In the genomic region with DNA sequence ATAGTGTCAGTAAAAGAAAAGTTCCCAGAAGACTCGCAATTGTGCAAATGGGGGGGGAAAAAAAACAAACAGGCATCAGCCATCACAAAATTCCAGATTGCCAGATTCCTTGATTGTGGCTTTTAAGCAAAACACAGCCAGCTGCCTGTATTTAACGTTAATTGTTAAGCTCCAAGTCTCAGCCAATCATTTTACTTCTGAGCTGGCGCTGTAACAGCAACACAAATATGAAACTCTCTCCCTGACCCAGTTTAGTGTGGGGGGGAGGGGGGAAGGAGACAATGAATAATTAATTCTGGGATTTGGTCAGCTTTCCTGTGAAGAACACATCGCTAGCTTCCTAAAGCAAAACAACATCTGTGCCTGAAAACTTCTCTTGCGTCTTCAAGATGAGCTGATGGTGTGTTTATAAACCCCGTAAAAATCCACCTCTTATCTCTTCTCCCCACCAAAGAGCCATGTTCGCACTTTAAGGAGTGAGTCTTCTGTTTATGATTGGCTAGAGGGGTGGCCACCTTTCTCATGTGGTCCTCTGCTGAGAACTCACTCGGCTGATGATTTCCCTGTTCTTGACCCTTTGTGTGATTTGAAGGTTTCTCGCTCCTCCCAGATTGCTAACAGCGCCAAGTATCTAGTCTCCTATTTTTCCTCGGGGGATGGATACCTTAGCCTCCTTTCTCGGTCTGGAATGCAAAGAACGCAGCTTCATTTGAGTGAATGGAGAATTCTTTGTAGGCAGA, we compare ENCODE assay signal across 8 cellular contexts.
DNase-seq lines count a peak whose midpoint lies in the region; ATAC-seq and TF ChIP-seq lines count a peak whose summit lies in the region.

No MANE protein-coding gene starts in this region.

- no peaks in the 10 kb centered on the region for H3K27me3 ChIP-seq in hepatocyte

- ATAC-seq in WTC11 = peak; percentile 86
- no peak for ATAC-seq in HG02884 (IDR thresholded peaks at IDR 0.05; ENCODE audit: unreplicated experiment)
- no peak for ATAC-seq in HG03108 (IDR thresholded peaks at IDR 0.05; ENCODE audit: unreplicated experiment)

- POLR2A ChIA-PET in WTC11 (lab: Charles Lee) = interaction anchor here (0.6 to 2.4 kb wide), 4 partner anchors 39 to 182 kb away, joined by 3 to 19 read pairs (median 3); partner anchors contain the start of gene DAPK1

- H3K4me2 ChIP-seq in hepatocyte = peak overlapping the region; percentile 85

- H3K4me3 ChIP-seq in hepatocyte (peak overlapping the region; percentile 38), retinal pigment epithelial cell (ENCODE audit: low read length) (peak overlapping the region; percentile 51)

- 2% methylated on average over 13 of the region's 13 CpGs for WGBS in hepatocyte (ENCODE audit: low lambda C conversion rate, missing lambda C conversion rate)

- H3K27me3 Mint-ChIP-seq in WTC11 (ENCODE audit: low read depth) = peaks cover 3% of the 10 kb centered on the region

- H3K36me3 Mint-ChIP-seq in WTC11 = peaks cover 3% of the 10 kb centered on the region; the same call in 1 of the 2 replicates

- peak overlapping the region; percentile 83 for H3K4me3 Mint-ChIP-seq in WTC11

- H3K9me3 ChIP-seq in hepatocyte (ENCODE audit: low read depth) = no peaks in the 10 kb centered on the region

- H3K4me1 ChIP-seq in hepatocyte (ENCODE audit: insufficient read depth) = peaks cover 11% of the 10 kb centered on the region

- H3K4me1 Mint-ChIP-seq in WTC11 = peaks cover 42% of the 10 kb centered on the region

- H3K27ac Mint-ChIP-seq in WTC11 = peak overlapping the region; percentile 96

- TF ChIP-seq CTCF in WTC11 (IDR thresholded peaks at IDR 0.05) = no peak
- TF ChIP-seq CTCF in hepatocyte (IDR thresholded peaks at IDR 0.05; ENCODE audit: poor library complexity) = no peak
- TF ChIP-seq CTCF in retinal pigment epithelial cell (conservative IDR thresholded peaks at IDR 0.05; ENCODE audit: low read depth, low read length) = no peak

- H3K36me3 ChIP-seq in hepatocyte (replicated peaks; ENCODE audit: insufficient read depth, low read depth) = no peaks in the 10 kb centered on the region

- no peaks in the 10 kb centered on the region for H3K79me2 ChIP-seq in hepatocyte

- no peaks in the 10 kb centered on the region for H3K9me2 ChIP-seq in hepatocyte (replicated peaks; ENCODE audit: insufficient read depth)

- peak overlapping the region; percentile 12 for H2AFZ ChIP-seq in hepatocyte

- H4K20me1 ChIP-seq in hepatocyte (ENCODE audit: insufficient read depth, poor library complexity, severe bottlenecking) = no peaks in the 10 kb centered on the region

- DNase-seq in H4 (ENCODE audit: low spot score) = peak; percentile 76
- DNase-seq in WTC11 (ENCODE audit: low spot score) = peak; percentile 30
- peak; percentile 19 for DNase-seq in hepatocyte (ENCODE audit: low spot score)
- no peak for DNase-seq in retinal pigment epithelial cell (ENCODE audit: low read depth)
- no peak for DNase-seq in SK-N-DZ (ENCODE audit: low spot score)
- DNase-seq in ecto neural progenitor cell (ENCODE audit: low spot score) = no peak

- no peak overlapping the region for H3K27ac ChIP-seq in hepatocyte

- CTCF ChIA-PET in WTC11 (lab: Charles Lee) = interaction anchor here (0.6 to 3.4 kb wide), 20 partner anchors 11 to 389 kb away, joined by 3 to 39 read pairs (median 4); partner anchors contain the start of gene DAPK1

- peaks cover 19% of the 10 kb centered on the region for H3K9me3 Mint-ChIP-seq in WTC11

TF ChIP-seq in WTC11, 78 proteins besides CTCF, POLR2A, EP300 and RAD21:
- TF ChIP-seq TP53 (CRISPR knock-in tag; IDR thresholded peaks at IDR 0.05) = no peak
- TF ChIP-seq NFE2L1 (CRISPR knock-in tag; IDR thresholded peaks at IDR 0.05) = 0 out of 2 replicates have a peak, but pooled peaks have one; percentile 12
- peak; percentile 91 for TF ChIP-seq TEAD1 (CRISPR knock-in tag; IDR thresholded peaks at IDR 0.05)
- peak; percentile 56; the same call in 1 of the 2 replicates for TF ChIP-seq TEAD4 (CRISPR knock-in tag; IDR thresholded peaks at IDR 0.05)

Comparison
In these comparisons a context has a peak if more than half of its experiments do, and no peak if none do; other contexts are left out.
1. DNase-seq: peak in H4 (single experiment), WTC11 (single experiment) and hepatocyte (single experiment); none in retinal pigment epithelial cell (single experiment), SK-N-DZ (single experiment) and ecto neural progenitor cell (single experiment).